3 cellular contexts compared by ENCODE assay signal in genomic region chr7:143355450-143356385, GRCh38.
TF ChIP-seq lines count a peak whose summit lies in the region.

No MANE protein-coding gene starts in this region.

TF ChIP-seq in SK-N-SH, 30 proteins besides CTCF, POLR2A, EP300 and RAD21:
- no peak for TF ChIP-seq ZBTB33 (IDR thresholded peaks at IDR 0.05; ENCODE audit: borderline replicate concordance, low read depth)
- no peak for TF ChIP-seq PBX3 (IDR thresholded peaks at IDR 0.05)
- TF ChIP-seq ELF1 (IDR thresholded peaks at IDR 0.05): no peak
- no peak for TF ChIP-seq GABPA (IDR thresholded peaks at IDR 0.05; ENCODE audit: low read depth)
- no peak for TF ChIP-seq JUND (IDR thresholded peaks at IDR 0.05)
- TF ChIP-seq RXRA (IDR thresholded peaks at IDR 0.05; ENCODE audit: borderline replicate concordance, low read depth): no peak

TF ChIP-seq in SK-N-SH treated with all-trans-retinoic acid at 6 μM for 48 hours, 23 proteins besides CTCF, POLR2A, EP300 and RAD21:
- TF ChIP-seq RARB (CRISPR knock-in tag; IDR thresholded peaks at IDR 0.05): no peak
- TF ChIP-seq ZC3H10 (CRISPR knock-in tag; IDR thresholded peaks at IDR 0.05): no peak
- TF ChIP-seq TCF4 (CRISPR knock-in tag; IDR thresholded peaks at IDR 0.05; ENCODE audit: borderline replicate concordance): no peak

TF ChIP-seq in H1, 55 proteins besides CTCF, POLR2A, EP300 and RAD21:
- TF ChIP-seq ATF2 (IDR thresholded peaks at IDR 0.05; ENCODE audit: low read length) (no peak), CHD2 (IDR thresholded peaks at IDR 0.05; ENCODE audit: low read length) (no peak), SIRT6 (IDR thresholded peaks at IDR 0.05; ENCODE audit: low read length) (no peak), FOSL1 (IDR thresholded peaks at IDR 0.05; ENCODE audit: insufficient read depth, low read depth, low read length) (no peak), SUZ12 (IDR thresholded peaks at IDR 0.05; ENCODE audit: low read length) (no peak), ASH2L (IDR thresholded peaks at IDR 0.05; ENCODE audit: low read length) (no peak), RNF2 (IDR thresholded peaks at IDR 0.05; ENCODE audit: borderline replicate concordance, low read depth, low read length, missing control alignments, poor library complexity, severe bottlenecking) (no peak), KDM5A (IDR thresholded peaks at IDR 0.05; ENCODE audit: low read length) (no peak), EGR1 (IDR thresholded peaks at IDR 0.05; ENCODE audit: borderline replicate concordance, low read depth, low read length) (no peak), CHD1 (IDR thresholded peaks at IDR 0.05; ENCODE audit: low read depth, low read length) (no peak), SRF (IDR thresholded peaks at IDR 0.05; ENCODE audit: low read depth, low read length) (no peak), GABPA (IDR thresholded peaks at IDR 0.05; ENCODE audit: borderline replicate concordance, insufficient read depth, low read length) (no peak), NRF1 (IDR thresholded peaks at IDR 0.05; ENCODE audit: low read depth, low read length) (no peak), TAF1 (IDR thresholded peaks at IDR 0.05; ENCODE audit: low read depth, low read length) (no peak)
TF ChIP-seq in H1: peak in this region for 0.
